ENCODE assay signal across 21 cellular contexts in genomic region chr2:73255907-73256617, GRCh38. TPM values are rescaled to one million over a fixed set of nuclear protein-coding genes. Genes with fewer than 3 reads are reported as not detected.
DNase-seq lines count a peak whose midpoint lies in the region; ATAC-seq and TF ChIP-seq lines count a peak whose summit lies in the region.
"Had no signal": no experiment of that assay in that cellular context is flagged by ENCODE, and none has a peak within 500 bp of the region (broad histone marks: within the 10 kb centered on the region; RNA-seq: fewer than 3 reads in every experiment).

No MANE protein-coding gene starts in this region.

- peak; percentile 32 for DNase-seq in activated T-cell treated with anti-CD3 and anti-CD28 coated beads, Interleukin-2, amount 50 U/mL, for 24 hours
- no peak for DNase-seq in activated T-cell treated with anti-CD3 and anti-CD28 coated beads, Interleukin-2, amount 50 U/mL, for 72 hours
- DNase-seq in stimulated activated CD4-positive, alpha-beta T cell treated with anti-CD3 and anti-CD28 coated beads, Interleukin-4, amount 100 ng/mL, for 24 hours: no peak
- DNase-seq: activated effector memory CD4-positive, alpha-beta T cell treated with Interleukin-2 at 50 U/mL for 16 hours; CD8-positive, alpha-beta memory T cell; effector CD4-positive, alpha-beta T cell; EL; heart left ventricle; immature natural killer cell; MG63; NCI-H187 treated with DMSO at 0.1 percent for 48 hours; NCI-H446 treated with DMSO at 0.1 percent for 48 hours; pancreas had no signal

- TF ChIP-seq CTCF in VCaP (conservative IDR thresholded peaks at IDR 0.05): no peak

- H3K9me3 Mint-ChIP-seq in activated T-cell treated with anti-CD3 and anti-CD28 coated beads, Interleukin-2, amount 50 U/mL, for 24 hours: no peaks in the 10 kb centered on the region
- no peaks in the 10 kb centered on the region for H3K9me3 Mint-ChIP-seq in activated T-cell treated with anti-CD3 and anti-CD28 coated beads, Interleukin-2, amount 50 U/mL, for 72 hours
- no peaks in the 10 kb centered on the region for H3K9me3 Mint-ChIP-seq in stimulated activated memory B cell treated with anti-CD40 and anti-IgM and Interleukin-4, amounts not matched to agents 10 μg/mL and 1 μg/mL and 100 μg/mL, for 72 hours
- H3K9me3 Mint-ChIP-seq: CD8-positive, alpha-beta memory T cell; central memory CD8-positive, alpha-beta T cell; immature natural killer cell had no signal

- H3K27me3 Mint-ChIP-seq in activated T-cell treated with anti-CD3 and anti-CD28 coated beads, Interleukin-2, amount 50 U/mL, for 24 hours: no peaks in the 10 kb centered on the region
- no peaks in the 10 kb centered on the region for H3K27me3 Mint-ChIP-seq in activated T-cell treated with anti-CD3 and anti-CD28 coated beads, Interleukin-2, amount 50 U/mL, for 72 hours (ENCODE audit: low read depth)
- no peaks in the 10 kb centered on the region for H3K27me3 Mint-ChIP-seq in stimulated activated memory B cell treated with anti-CD40 and anti-IgM and Interleukin-4, amounts not matched to agents 10 μg/mL and 1 μg/mL and 100 μg/mL, for 72 hours
- H3K27me3 Mint-ChIP-seq: central memory CD8-positive, alpha-beta T cell had no signal

- peaks cover 72% of the 10 kb centered on the region for H3K36me3 Mint-ChIP-seq in activated T-cell treated with anti-CD3 and anti-CD28 coated beads, Interleukin-2, amount 50 U/mL, for 24 hours (ENCODE audit: low read depth)
- peaks cover 0 to 2% of the 10 kb centered on the region in 2 donors for H3K36me3 Mint-ChIP-seq in activated T-cell treated with anti-CD3 and anti-CD28 coated beads, Interleukin-2, amount 50 U/mL, for 72 hours (ENCODE audit: insufficient read depth in 2 of 2)
- H3K36me3 Mint-ChIP-seq in stimulated activated memory B cell treated with anti-CD40 and anti-IgM and Interleukin-4, amounts not matched to agents 10 μg/mL and 1 μg/mL and 100 μg/mL, for 72 hours: peaks cover 49% of the 10 kb centered on the region

- ATAC-seq in activated T-cell treated with anti-CD3 and anti-CD28 coated beads, Interleukin-2, amount 50 U/mL, for 72 hours (replicated peaks in 1 of 2): no peak
- no peak for ATAC-seq in stimulated activated memory B cell treated with anti-CD40 and anti-IgM and Interleukin-4, amounts not matched to agents 10 μg/mL and 1 μg/mL and 100 μg/mL, for 72 hours
- no peak for ATAC-seq in HG02981 (IDR thresholded peaks at IDR 0.05; ENCODE audit: unreplicated experiment)
- ATAC-seq: heart left ventricle, pancreas had no signal

- no peak overlapping the region for H3K27ac Mint-ChIP-seq in activated T-cell treated with anti-CD3 and anti-CD28 coated beads, Interleukin-2, amount 50 U/mL, for 24 hours
- no peak overlapping the region for H3K27ac Mint-ChIP-seq in activated T-cell treated with anti-CD3 and anti-CD28 coated beads, Interleukin-2, amount 50 U/mL, for 72 hours
- H3K27ac Mint-ChIP-seq in stimulated activated memory B cell treated with anti-CD40 and anti-IgM and Interleukin-4, amounts not matched to agents 10 μg/mL and 1 μg/mL and 100 μg/mL, for 72 hours: peak overlapping the region; percentile 8

- peak overlapping the region; percentile 67 for H3K27ac ChIP-seq in VCaP
- H3K27ac ChIP-seq: heart left ventricle, pancreas, suprapubic skin had no signal

- no peak overlapping the region for H3K4me3 Mint-ChIP-seq in activated T-cell treated with anti-CD3 and anti-CD28 coated beads, Interleukin-2, amount 50 U/mL, for 24 hours
- H3K4me3 Mint-ChIP-seq in activated T-cell treated with anti-CD3 and anti-CD28 coated beads, Interleukin-2, amount 50 U/mL, for 72 hours: no peak overlapping the region
- no peak overlapping the region for H3K4me3 Mint-ChIP-seq in stimulated activated memory B cell treated with anti-CD40 and anti-IgM and Interleukin-4, amounts not matched to agents 10 μg/mL and 1 μg/mL and 100 μg/mL, for 72 hours
- H3K4me3 Mint-ChIP-seq: CD8-positive, alpha-beta memory T cell; central memory CD8-positive, alpha-beta T cell; immature natural killer cell had no signal

- peaks cover 5% of the 10 kb centered on the region for H3K4me1 Mint-ChIP-seq in activated T-cell treated with anti-CD3 and anti-CD28 coated beads, Interleukin-2, amount 50 U/mL, for 24 hours (ENCODE audit: low read depth)
- H3K4me1 Mint-ChIP-seq in activated T-cell treated with anti-CD3 and anti-CD28 coated beads, Interleukin-2, amount 50 U/mL, for 72 hours (ENCODE audit: low read depth): no peaks in the 10 kb centered on the region
- peaks cover 10% of the 10 kb centered on the region for H3K4me1 Mint-ChIP-seq in stimulated activated memory B cell treated with anti-CD40 and anti-IgM and Interleukin-4, amounts not matched to agents 10 μg/mL and 1 μg/mL and 100 μg/mL, for 72 hours
- H3K4me1 Mint-ChIP-seq: central memory CD8-positive, alpha-beta T cell; immature natural killer cell had no signal

RNA-seq across cellular contexts. Expression of gene CCT7, which starts 22.0 kb away (rescaled TPM):
- 100 to 1,000 TPM; 305 to 384 TPM for total RNA-seq in activated T-cell treated with anti-CD3 and anti-CD28 coated beads, Interleukin-2, amount 50 U/mL, for 72 hours

RNA-seq across cellular contexts. Expression of gene PRADC1, which starts 23.0 kb away (rescaled TPM):
- total RNA-seq in activated T-cell treated with anti-CD3 and anti-CD28 coated beads, Interleukin-2, amount 50 U/mL, for 72 hours: 10 to 100 TPM; 15.0 to 17.3 TPM

RNA-seq across cellular contexts. Expression of gene FBXO41, which starts 28.2 kb away (rescaled TPM):
- total RNA-seq in activated T-cell treated with anti-CD3 and anti-CD28 coated beads, Interleukin-2, amount 50 U/mL, for 72 hours: 10 to 100 TPM; 19.8 to 22.9 TPM

RNA-seq across cellular contexts. Expression of gene EGR4, which starts 37.3 kb away (rescaled TPM):
- 1 to 10 TPM; 1.6 to 2.1 TPM for total RNA-seq in activated T-cell treated with anti-CD3 and anti-CD28 coated beads, Interleukin-2, amount 50 U/mL, for 72 hours
- total RNA-seq: fibroblast of lung, heart left ventricle, lower leg skin, myocyte, suprapubic skin had no signal

RNA-seq across cellular contexts. Expression of gene SMYD5, which starts 42.0 kb away (rescaled TPM):
- 10 to 100 TPM; 32.5 to 35.4 TPM for total RNA-seq in activated T-cell treated with anti-CD3 and anti-CD28 coated beads, Interleukin-2, amount 50 U/mL, for 72 hours
